ENCODE assay signal across 26 cellular contexts in genomic region chr10:121300723-121301122, GRCh38.
"Had no signal": no experiment of that assay in that cellular context is flagged by ENCODE, and none has a peak within 500 bp of the region (broad histone marks: within the 10 kb centered on the region; RNA-seq: fewer than 3 reads in every experiment).

No MANE protein-coding gene starts in this region.

- H3K4me2 ChIP-seq: neural progenitor cell had no signal

- H3K4me3 ChIP-seq: neural progenitor cell, ovary, psoas muscle, sigmoid colon, stomach, thoracic aorta, thyroid gland, tibial nerve, upper lobe of left lung, vagina had no signal

- FAIRE-seq: small intestine, urothelium cell line had no signal

- DNase-seq: naive thymus-derived CD4-positive, alpha-beta T cell; natural killer cell; occipital lobe; ovary; posterior cingulate gyrus; psoas muscle; right cardiac atrium; sigmoid colon; small intestine; stimulated activated CD4-positive, alpha-beta T cell treated with anti-CD3 and anti-CD28 coated beads, Interleukin-15, amount 100 ng/mL, for 24 hours; stimulated activated CD4-positive, alpha-beta T cell treated with anti-CD3 and anti-CD28 coated beads, Interleukin-2, amount 100 ng/mL, for 24 hours; stimulated activated CD4-positive, alpha-beta T cell treated with anti-CD3 and anti-CD28 coated beads, Interleukin-2, amount 100 ng/mL, for 48 hours; stimulated activated CD4-positive, alpha-beta T cell treated with anti-CD3 and anti-CD28 coated beads, Interleukin-4, amount 100 ng/mL, for 24 hours; stimulated activated naive B cell treated with anti-CD40 and anti-IgM and Interleukin-4, amounts not matched to agents 10 μg/mL and 1 μg/mL and 100 μg/mL, for 72 hours; stimulated activated naive CD4-positive, alpha-beta T cell treated with Interleukin-2 at 50 U/mL for 16 hours; stomach; thyroid gland; trophoblast cell; upper lobe of left lung had no signal

- H3K27me3 ChIP-seq: neural progenitor cell, ovary, sigmoid colon, thyroid gland, tibial nerve, upper lobe of left lung, vagina had no signal

- H3K4me1 ChIP-seq: neural progenitor cell, parathyroid adenoma, psoas muscle, stomach, tibial nerve, upper lobe of left lung, vagina had no signal

- H2AFZ ChIP-seq: neural progenitor cell, parathyroid adenoma had no signal

- H3K27ac ChIP-seq: neural progenitor cell, ovary, parathyroid adenoma, psoas muscle, stomach, thoracic aorta, thyroid gland, tibial nerve, upper lobe of left lung, vagina had no signal

- H3K9ac ChIP-seq: neural progenitor cell, parathyroid adenoma had no signal

- H3K79me2 ChIP-seq: parathyroid adenoma had no signal

- H3K36me3 ChIP-seq: neural progenitor cell, ovary, sigmoid colon, stomach, thoracic aorta, thyroid gland, tibial nerve, upper lobe of left lung, vagina had no signal

- ATAC-seq: naive thymus-derived CD4-positive, alpha-beta T cell; natural killer cell; psoas muscle; right cardiac atrium; stimulated activated effector memory CD8-positive, alpha-beta T cell treated with anti-CD3 and anti-CD28 coated beads, Interleukin-12 subunit alpha, Interleukin-12 subunit beta, amount 100 ng/mL, for 72 hours; stimulated activated naive B cell treated with anti-CD40 and anti-IgM and Interleukin-4, amounts not matched to agents 10 μg/mL and 1 μg/mL and 100 μg/mL, for 72 hours had no signal

- H3K9me3 ChIP-seq: ovary, psoas muscle, sigmoid colon, stomach, thoracic aorta, thyroid gland, tibial nerve, upper lobe of left lung, vagina had no signal
